ENCODE assay signal across 17 cellular contexts in genomic region chr4:168908093-168908492, GRCh38.
DNase-seq lines count a peak whose midpoint lies in the region; ATAC-seq, FAIRE-seq and TF ChIP-seq lines count a peak whose summit lies in the region.
"Had no signal": no experiment of that assay in that cellular context is flagged by ENCODE, and none has a peak within 500 bp of the region (broad histone marks: within the 10 kb centered on the region; RNA-seq: fewer than 3 reads in every experiment).

No MANE protein-coding gene starts in this region.

- peaks cover 20% of the 10 kb centered on the region for H3K36me3 Mint-ChIP-seq in astrocyte (ENCODE audit: low read depth, unreplicated experiment)

- H3K27me3 ChIP-seq in astrocyte (ENCODE audit: insufficient read depth, low read length) (no peaks in the 10 kb centered on the region), hepatocyte (no peaks in the 10 kb centered on the region), stomach (no peaks in the 10 kb centered on the region)

- no peaks in the 10 kb centered on the region for H3K9me3 Mint-ChIP-seq in astrocyte (ENCODE audit: unreplicated experiment)
- H3K9me3 Mint-ChIP-seq: activated T-cell treated with anti-CD3 and anti-CD28 coated beads, Interleukin-2, amount 50 U/mL, for 24 hours had no signal

- no peaks in the 10 kb centered on the region for H3K9me2 ChIP-seq in hepatocyte (replicated peaks; ENCODE audit: insufficient read depth)

- peak overlapping the region; percentile 47 for H3K9ac ChIP-seq in astrocyte (ENCODE audit: low read length)
- H3K9ac ChIP-seq: parathyroid adenoma had no signal

- H3K4me1 ChIP-seq in astrocyte (ENCODE audit: insufficient read depth, low read length) (peaks cover 17% of the 10 kb centered on the region), hepatocyte (ENCODE audit: insufficient read depth) (no peaks in the 10 kb centered on the region), stomach (peaks cover 0 to 29% (median 13%) of the 10 kb centered on the region in 4 donors)
- H3K4me1 ChIP-seq: parathyroid adenoma had no signal

- H3K79me2 ChIP-seq in astrocyte (ENCODE audit: insufficient read depth, low read length) (no peaks in the 10 kb centered on the region), hepatocyte (no peaks in the 10 kb centered on the region)
- H3K79me2 ChIP-seq: parathyroid adenoma had no signal

- intact Hi-C loops in stomach (cut with DNase I; ENCODE audit: low total_unique reads): no loop called here

- TF ChIP-seq CTCF in astrocyte (IDR thresholded peaks at IDR 0.05; ENCODE audit: insufficient read depth, low read depth, low read length) (no peak), hepatocyte (IDR thresholded peaks at IDR 0.05; ENCODE audit: poor library complexity) (no peak), stomach (IDR thresholded peaks at IDR 0.05) (no peak)

- peak; percentile 58 for FAIRE-seq in astrocyte (lab: Jason Lieb, UNC)
- FAIRE-seq: bronchial epithelial cell, H1 had no signal

- H3K4me2 ChIP-seq in astrocyte (ENCODE audit: low read length) (peak overlapping the region; percentile 24), hepatocyte (no peak overlapping the region)

- peaks cover 40% of the 10 kb centered on the region for H3K4me1 Mint-ChIP-seq in astrocyte (ENCODE audit: low read depth, unreplicated experiment)

- H3K36me3 ChIP-seq in astrocyte (ENCODE audit: insufficient read depth, low read length) (peaks cover 68% of the 10 kb centered on the region), hepatocyte (replicated peaks; ENCODE audit: insufficient read depth, low read depth) (no peaks in the 10 kb centered on the region), stomach (peaks cover 9 to 79% (median 75%) of the 10 kb centered on the region in 4 donors)

- no peak overlapping the region for H3K4me3 Mint-ChIP-seq in astrocyte (ENCODE audit: unreplicated experiment)
- H3K4me3 Mint-ChIP-seq: activated T-cell treated with anti-CD3 and anti-CD28 coated beads, Interleukin-2, amount 50 U/mL, for 24 hours had no signal

- TF ChIP-seq POLR2A in stomach (IDR thresholded peaks at IDR 0.05): no peak

- DNase-seq in HT1080 (ENCODE audit: low read depth) (peak; percentile 68), astrocyte (ENCODE audit: low read depth) (peak; percentile 77), hepatocyte (ENCODE audit: low spot score) (no peak), stomach (no peak), mesenteric fat pad (ENCODE audit: low spot score) (no peak), HuH-7 (ENCODE audit: low spot score) (no peak)
- DNase-seq in stimulated activated CD4-positive, alpha-beta T cell treated with anti-CD3 and anti-CD28 coated beads, Interleukin-2, amount 100 ng/mL, for 48 hours: no peak
- DNase-seq: activated T-cell treated with anti-CD3 and anti-CD28 coated beads, Interleukin-2, amount 50 U/mL, for 24 hours; NCI-H1694 treated with DMSO at 0.1 percent for 48 hours; NCI-H82; stimulated activated CD4-positive, alpha-beta T cell treated with anti-CD3 and anti-CD28 coated beads, Interleukin-4, amount 100 ng/mL, for 1 hour; stimulated activated naive CD8-positive, alpha-beta T cell treated with anti-CD3 and anti-CD28 coated beads, Interleukin-15, Interleukin-2, amounts not matched to agents 100 U/mL and 50 U/mL, for 24 hours had no signal

- H4K20me1 ChIP-seq in astrocyte (ENCODE audit: insufficient read depth, low read length) (no peaks in the 10 kb centered on the region), hepatocyte (ENCODE audit: insufficient read depth, poor library complexity, severe bottlenecking) (no peaks in the 10 kb centered on the region)

- H3K4me3 ChIP-seq in astrocyte (ENCODE audit: insufficient read depth, low read depth, low read length) (peak overlapping the region; percentile 12), hepatocyte (no peak overlapping the region), stomach (no peak overlapping the region)

- H3K27ac ChIP-seq in astrocyte (ENCODE audit: low read depth, low read length) (peak overlapping the region; percentile 85), hepatocyte (peak overlapping the region; percentile 28), stomach (peak overlapping the region in 4 of 5 donors; percentile 42 to 69 (median 52))
- H3K27ac ChIP-seq: parathyroid adenoma had no signal

- H3K27ac Mint-ChIP-seq in astrocyte (ENCODE audit: unreplicated experiment): peak overlapping the region; percentile 90
- H3K27ac Mint-ChIP-seq: activated T-cell treated with anti-CD3 and anti-CD28 coated beads, Interleukin-2, amount 50 U/mL, for 24 hours had no signal

- 92% methylated on average over 1 of the region's 1 CpG for WGBS in hepatocyte (ENCODE audit: low lambda C conversion rate, missing lambda C conversion rate)
- 78 to 93% (median 84%) methylated on average over 1 of the region's 1 CpG for WGBS in stomach, 5 donors

- H3K27me3 Mint-ChIP-seq in astrocyte (ENCODE audit: low read depth, unreplicated experiment): no peaks in the 10 kb centered on the region
- H3K27me3 Mint-ChIP-seq: activated T-cell treated with anti-CD3 and anti-CD28 coated beads, Interleukin-2, amount 50 U/mL, for 24 hours had no signal

- H3K9me3 ChIP-seq in astrocyte (ENCODE audit: insufficient read depth, low read depth, low read length) (no peaks in the 10 kb centered on the region), hepatocyte (ENCODE audit: low read depth) (no peaks in the 10 kb centered on the region), stomach (no peaks in the 10 kb centered on the region)

- TF ChIP-seq EP300 in stomach (IDR thresholded peaks at IDR 0.05): no peak

- H2AFZ ChIP-seq in astrocyte (ENCODE audit: low read depth, low read length): no peak overlapping the region
- no peak overlapping the region for H2AFZ ChIP-seq in hepatocyte
- H2AFZ ChIP-seq: parathyroid adenoma had no signal

- ATAC-seq in GM19351 (IDR thresholded peaks at IDR 0.05; ENCODE audit: unreplicated experiment): no peak
- ATAC-seq: activated CD4-positive, CD25-positive, alpha-beta regulatory T cell treated with anti-CD3 and anti-CD28 coated beads, Interleukin-2, amount 50 U/mL, for 24 hours; stimulated activated naive CD8-positive, alpha-beta T cell treated with anti-CD3 and anti-CD28 coated beads, Interleukin-15, Interleukin-2, amounts not matched to agents 100 U/mL and 50 U/mL, for 24 hours had no signal

Comparison
In these comparisons a context has a peak if more than half of its experiments do, and no peak if none do; other contexts are left out.
1. DNase-seq: peak in HT1080 (single experiment) and astrocyte (single experiment); none in hepatocyte (single experiment), stomach (single experiment), stimulated activated CD4-positive, alpha-beta T cell treated with anti-CD3 and anti-CD28 coated beads, Interleukin-2, amount 100 ng/mL, for 48 hours (0 of 2), mesenteric fat pad (single experiment) and HuH-7 (single experiment).
2. H3K27ac ChIP-seq: peak in every context shown above with its lines; median percentile 85 in astrocyte; 52 in stomach; 28 in hepatocyte.